In the genomic region with DNA sequence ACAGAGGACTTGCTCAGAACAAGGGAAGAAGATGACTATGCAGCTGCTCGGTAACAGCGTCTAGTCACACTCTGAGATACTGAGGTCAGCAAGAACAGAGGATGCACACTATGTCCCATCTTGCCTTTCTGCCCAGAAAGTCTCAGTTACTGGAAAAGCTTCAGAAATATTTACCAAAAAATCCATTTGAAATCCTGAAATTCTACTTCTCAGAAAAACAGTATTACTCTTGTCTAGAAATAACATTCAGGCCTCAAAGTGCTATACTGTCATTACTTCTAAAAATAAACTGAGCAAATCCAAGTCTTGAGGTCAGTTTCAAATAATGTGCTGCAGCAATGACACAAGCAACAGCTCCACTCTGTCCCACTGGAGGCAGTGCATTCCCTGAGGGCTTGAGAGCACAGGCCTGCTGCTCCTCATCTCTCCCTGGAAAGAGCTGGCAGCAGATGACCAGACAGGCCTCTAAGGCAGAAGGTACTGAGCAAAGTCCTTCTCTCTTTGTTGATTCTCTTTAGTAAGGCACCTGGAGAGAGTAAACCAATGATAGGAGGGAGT, we compare ENCODE assay signal across 8 cellular contexts.
A peak's percentile ranks its signal among the peaks of the same experiment; 100 is the strongest.
DNase-seq lines count a peak whose midpoint lies in the region; ATAC-seq and TF ChIP-seq lines count a peak whose summit lies in the region.

No MANE protein-coding gene starts in this region.

- peaks cover 74% of the 10 kb centered on the region for H3K4me1 Mint-ChIP-seq in activated naive CD4-positive, alpha-beta T cell treated with anti-CD3 and anti-CD28 coated beads for 36 hours (ENCODE audit: low read depth)

- H3K9me3 ChIP-seq in BLaER1 = peaks cover 11% of the 10 kb centered on the region; the same call in 1 of the 2 replicates
- H3K9me3 ChIP-seq in heart left ventricle = peaks cover 0 to 9% (median 0%) of the 10 kb centered on the region in 12 donors

- H3K4me2 ChIP-seq in BLaER1 = peak overlapping the region; percentile 67

- no peaks in the 10 kb centered on the region for H3K27me3 Mint-ChIP-seq in activated naive CD4-positive, alpha-beta T cell treated with anti-CD3 and anti-CD28 coated beads for 36 hours (ENCODE audit: low read depth)

- CTCF ChIA-PET in activated naive CD4-positive, alpha-beta T cell treated with anti-CD3 and anti-CD28 coated beads for 36 hours (lab: Charles Lee) = interaction anchor here (0.8 to 1.2 kb wide), 5 partner anchors 10 to 122 kb away, joined by 3 to 7 read pairs (median 4); no protein-coding TSS in a partner anchor

- peak; percentile 64 for ATAC-seq in HG02610 (IDR thresholded peaks at IDR 0.05; ENCODE audit: unreplicated experiment)
- ATAC-seq in heart left ventricle = peak; percentile 92 to 97 (median 96)
- ATAC-seq in GM21576 (IDR thresholded peaks at IDR 0.05; ENCODE audit: unreplicated experiment) = no peak
- ATAC-seq in GM18502 (IDR thresholded peaks at IDR 0.05; ENCODE audit: poor library complexity, unreplicated experiment) = no peak

- peaks cover 69% of the 10 kb centered on the region for H3K4me1 ChIP-seq in BLaER1
- H3K4me1 ChIP-seq in heart left ventricle = peaks cover 7 to 64% (median 45%) of the 10 kb centered on the region in 12 donors

- H3K4me3 ChIP-seq in BLaER1 (no peak overlapping the region), heart left ventricle (no peak overlapping the region), skeletal muscle cell (ENCODE audit: low read depth, low read length) (no peak overlapping the region)

- H3K27ac Mint-ChIP-seq in activated naive CD4-positive, alpha-beta T cell treated with anti-CD3 and anti-CD28 coated beads for 36 hours = peak overlapping the region; percentile 88

- H3K27me3 ChIP-seq in BLaER1 = no peaks in the 10 kb centered on the region
- H3K27me3 ChIP-seq in heart left ventricle = no peaks in the 10 kb centered on the region

- peak overlapping the region; percentile 23 for H3K4me3 Mint-ChIP-seq in activated naive CD4-positive, alpha-beta T cell treated with anti-CD3 and anti-CD28 coated beads for 36 hours

- H3K36me3 ChIP-seq in BLaER1 (peaks cover 36% of the 10 kb centered on the region), heart left ventricle (no peaks in the 10 kb centered on the region)

- peaks cover 33% of the 10 kb centered on the region for H3K36me3 Mint-ChIP-seq in activated naive CD4-positive, alpha-beta T cell treated with anti-CD3 and anti-CD28 coated beads for 36 hours (ENCODE audit: low read depth)

- 16 to 41% (median 28%) methylated on average over 2 of the region's 2 CpGs for WGBS in heart left ventricle, 4 donors

- peaks cover 14% of the 10 kb centered on the region; the same call in 1 of the 2 replicates for H4K20me1 ChIP-seq in BLaER1

- peaks cover 14% of the 10 kb centered on the region for H3K9me3 Mint-ChIP-seq in activated naive CD4-positive, alpha-beta T cell treated with anti-CD3 and anti-CD28 coated beads for 36 hours

- intact Hi-C loops in activated naive CD4-positive, alpha-beta T cell treated with anti-CD3 and anti-CD28 coated beads for 36 hours (cut with micrococcal nuclease) = loop anchor here (1.0 to 5.0 kb wide), 8 partner anchors 13 to 1412 kb away; partner anchors contain the start of gene TIFA
- intact Hi-C loops in heart left ventricle (cut with DNase I) = loop anchor here in 8 of 10 donors (2.0 to 10.0 kb wide), 7 partner anchors 70 to 140 kb away; partner anchors contain the start of gene CAMK2D (in 4 of the 8)

- no peak for TF ChIP-seq POLR2A in heart left ventricle (IDR thresholded peaks at IDR 0.05)

- peak in 11 of 12 donors; percentile 22 to 61 (median 40) for TF ChIP-seq CTCF in heart left ventricle (IDR thresholded peaks at IDR 0.05)

- no peak overlapping the region for H3K9ac ChIP-seq in BLaER1

- peak; percentile 77 for DNase-seq in activated naive CD4-positive, alpha-beta T cell treated with anti-CD3 and anti-CD28 coated beads for 36 hours
- DNase-seq in heart left ventricle (peak; percentile 67 to 85 (median 83)), skeletal muscle cell (ENCODE audit: low read depth) (peak; percentile 63), NCI-H1105 treated with DMSO at 0.1 percent for 48 hours (lab: John Stamatoyannopoulos, UW) (no peak)

- H3K27ac ChIP-seq in BLaER1 (peak overlapping the region; percentile 68), heart left ventricle (peak overlapping the region; percentile 33 to 90 (median 78))

Comparison
In these comparisons a context has a peak if more than half of its experiments do, and no peak if none do; other contexts are left out.
1. ATAC-seq: peak in HG02610 (single experiment) and heart left ventricle (4 of 4); none in GM21576 (single experiment) and GM18502 (single experiment).